1 cellular context compared by ENCODE assay signal in the genomic region with DNA sequence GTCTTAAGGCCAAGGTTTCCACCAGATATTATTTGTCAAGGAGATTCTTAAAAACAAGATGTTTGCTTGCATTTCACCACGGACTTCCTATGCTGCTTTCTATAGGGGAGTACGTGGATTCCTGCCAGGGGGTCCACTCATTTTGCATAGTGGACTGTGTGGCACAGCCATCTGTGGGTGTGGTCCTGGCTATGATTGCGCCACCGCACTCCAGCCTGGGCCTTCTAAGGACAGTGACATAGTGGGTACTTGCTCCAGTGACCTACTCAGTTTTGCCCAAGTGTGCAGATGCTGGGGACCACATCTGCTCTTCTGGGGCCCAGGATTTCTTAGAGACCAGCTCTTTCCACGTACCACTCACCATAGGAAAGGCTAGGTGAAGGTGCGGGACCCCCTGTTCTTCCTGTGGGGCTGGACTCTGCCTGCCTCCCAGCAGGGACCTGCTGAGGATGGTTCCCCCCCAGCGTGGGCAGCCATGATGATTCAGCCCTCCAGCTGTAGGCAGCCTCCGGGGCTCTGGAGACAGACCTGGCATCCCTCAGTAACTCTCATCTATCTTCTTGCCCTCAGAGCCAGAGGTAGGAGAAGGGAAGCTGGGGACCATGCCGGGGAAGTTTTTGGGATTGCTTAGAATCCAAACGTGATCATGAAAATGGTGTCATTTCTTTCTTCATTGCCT.
TF ChIP-seq lines count a peak whose summit lies in the region.

No MANE protein-coding gene starts in this region.

TF ChIP-seq in GM12878, 131 proteins besides CTCF, POLR2A, EP300 and RAD21 (continued from another document):
- no peak for TF ChIP-seq BCL11A (IDR thresholded peaks at IDR 0.05; ENCODE audit: low read depth, low read length)
- no peak for TF ChIP-seq HDAC6 (IDR thresholded peaks at IDR 0.05; ENCODE audit: unreplicated experiment)
- no peak for TF ChIP-seq SMC3 (IDR thresholded peaks at IDR 0.05; ENCODE audit: borderline replicate concordance, low read length)
- TF ChIP-seq MYB (IDR thresholded peaks at IDR 0.05; ENCODE audit: borderline replicate concordance, low read depth, low read length): no peak
- TF ChIP-seq RUNX3 (IDR thresholded peaks at IDR 0.05; ENCODE audit: low read length): no peak
- TF ChIP-seq, protein P1, sequence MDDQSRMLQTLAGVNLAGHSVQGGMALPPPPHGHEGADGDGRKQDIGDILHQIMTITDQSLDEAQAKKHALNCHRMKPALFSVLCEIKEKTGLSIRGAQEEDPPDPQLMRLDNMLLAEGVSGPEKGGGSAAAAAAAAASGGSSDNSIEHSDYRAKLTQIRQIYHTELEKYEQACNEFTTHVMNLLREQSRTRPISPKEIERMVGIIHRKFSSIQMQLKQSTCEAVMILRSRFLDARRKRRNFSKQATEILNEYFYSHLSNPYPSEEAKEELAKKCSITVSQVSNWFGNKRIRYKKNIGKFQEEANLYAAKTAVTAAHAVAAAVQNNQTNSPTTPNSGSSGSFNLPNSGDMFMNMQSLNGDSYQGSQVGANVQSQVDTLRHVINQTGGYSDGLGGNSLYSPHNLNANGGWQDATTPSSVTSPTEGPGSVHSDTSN (IDR thresholded peaks at IDR 0.05; ENCODE audit: insufficient replicate concordance, low read depth, low read length): no peak
- TF ChIP-seq RAD51 (IDR thresholded peaks at IDR 0.05): no peak
- no peak for TF ChIP-seq SMAD1 (IDR thresholded peaks at IDR 0.05; ENCODE audit: low read depth, partially characterized antibody)
- TF ChIP-seq SUZ12 (IDR thresholded peaks at IDR 0.05; ENCODE audit: unreplicated experiment): no peak
- no peak for TF ChIP-seq NFXL1 (IDR thresholded peaks at IDR 0.05; ENCODE audit: borderline replicate concordance)
- no peak for TF ChIP-seq BACH1 (IDR thresholded peaks at IDR 0.05; ENCODE audit: borderline replicate concordance)
- no peak for TF ChIP-seq SIN3A (IDR thresholded peaks at IDR 0.05; ENCODE audit: low read depth, low read length)
- TF ChIP-seq FOS (IDR thresholded peaks at IDR 0.05; ENCODE audit: borderline replicate concordance, extremely low read depth, insufficient read length): no peak
- TF ChIP-seq POLR2AphosphoS5 (IDR thresholded peaks at IDR 0.05; ENCODE audit: low read length): no peak
- no peak for TF ChIP-seq CHD4 (IDR thresholded peaks at IDR 0.05)
- no peak for TF ChIP-seq CBX3 (IDR thresholded peaks at IDR 0.05; ENCODE audit: borderline replicate concordance, low read depth)
- TF ChIP-seq NR2F1 (conservative IDR thresholded peaks at IDR 0.05): no peak
